Comparison of ENCODE assay signal across 13 cellular contexts in genomic region chr7:108178393-108178792, GRCh38. TPM values are rescaled to one million over a fixed set of nuclear protein-coding genes. Genes with fewer than 3 reads are reported as not detected.
DNase-seq lines count a peak whose midpoint lies in the region; ATAC-seq, FAIRE-seq and TF ChIP-seq lines count a peak whose summit lies in the region.
"Had no signal": no experiment of that assay in that cellular context is flagged by ENCODE, and none has a peak within 500 bp of the region (broad histone marks: within the 10 kb centered on the region; RNA-seq: fewer than 3 reads in every experiment).

No MANE protein-coding gene starts in this region.

- no peak for ATAC-seq in left lung
- ATAC-seq: GM23338 had no signal

- DNase-seq in DMS53 treated with DMSO at 0.1 percent for 48 hours (lab: John Stamatoyannopoulos, UW; ENCODE audit: unreplicated experiment) (peak; percentile 95), NCI-H146 (lab: John Stamatoyannopoulos, UW) (peak; percentile 90), NCI-H510A treated with DMSO at 0.1 percent for 48 hours (lab: John Stamatoyannopoulos, UW) (peak; percentile 91), endothelial cell of umbilical vein (ENCODE audit: low read depth, low spot score) (peak; percentile 23), SW 1271 (lab: John Stamatoyannopoulos, UW) (no peak), KBM-7 (no peak), left lung (no peak)
- no peak for DNase-seq in activated naive CD4-positive, alpha-beta T cell treated with Interleukin-2 at 50 U/mL for 16 hours
- DNase-seq: activated naive CD4-positive, alpha-beta T cell; erythroblast; NCI-H82 had no signal

- BruUV-seq in endothelial cell of umbilical vein (replicated peaks; lab: Mats Ljungman, UMichigan): no TSS peak

- in situ Hi-C loops in KBM-7 (cut with MboI; ENCODE audit: low pct_unique_long_range_greater_than_20kb, low sequenced_read_pairs): loop anchor here (25.0 kb wide), 1 partner anchor 284 kb away; the partner anchor contains the start of gene NRCAM

- dilution Hi-C loops in endothelial cell of umbilical vein (cut with MboI; ENCODE audit: extremely low pct_ligation_motif_present, low sequenced_read_pairs): loop anchor here (25.0 kb wide), 1 partner anchor 309 kb away; no protein-coding TSS in a partner anchor

- CTCF ChIA-PET in endothelial cell of umbilical vein (lab: Charles Lee): interaction anchor here (0.6 to 4.4 kb wide), 6 partner anchors 252 to 319 kb away, joined by 3 to 25 read pairs (median 4); no protein-coding TSS in a partner anchor

- no peaks in the 10 kb centered on the region for H3K9me3 ChIP-seq in endothelial cell of umbilical vein (replicated peaks; ENCODE audit: control insufficient read depth, insufficient read depth, low read length)
- no peaks in the 10 kb centered on the region for H3K9me3 ChIP-seq in left lung

- H3K4me3 ChIP-seq in endothelial cell of umbilical vein (replicated peaks in 1 of 3; ENCODE audit: insufficient read depth in 1 of 3, low read depth in 1 of 3, low read length in 3 of 3) (no peak overlapping the region), left lung (no peak overlapping the region)
- H3K4me3 ChIP-seq: GM23338 had no signal

- H3K9me1 ChIP-seq in endothelial cell of umbilical vein (replicated peaks; ENCODE audit: control insufficient read depth, extremely low read depth, insufficient read depth, low read length): no peaks in the 10 kb centered on the region

- H3K36me3 ChIP-seq in endothelial cell of umbilical vein (ENCODE audit: control insufficient read depth in 2 of 2, extremely low read depth in 1 of 2, insufficient read depth in 2 of 2, low read length in 2 of 2) (peaks cover 0 to 3% of the 10 kb centered on the region in 2 experiments), left lung (no peaks in the 10 kb centered on the region)

- no peak overlapping the region for H3K4me2 ChIP-seq in endothelial cell of umbilical vein (ENCODE audit: insufficient read depth, low read length)
- H3K4me2 ChIP-seq: GM23338 had no signal

- no peaks in the 10 kb centered on the region for H3K4me1 ChIP-seq in endothelial cell of umbilical vein (ENCODE audit: control insufficient read depth, extremely low read depth, insufficient read depth, low read length)
- no peaks in the 10 kb centered on the region for H3K4me1 ChIP-seq in left lung

- TF ChIP-seq CTCF in endothelial cell of umbilical vein (IDR thresholded peaks at IDR 0.05; ENCODE audit: extremely low read depth in 1 of 2, insufficient read depth in 1 of 2, low read depth in 1 of 2, low read length in 2 of 2): no peak
- no peak for TF ChIP-seq CTCF in left lung (IDR thresholded peaks at IDR 0.05)

- H3K27me3 ChIP-seq in endothelial cell of umbilical vein (ENCODE audit: control insufficient read depth in 2 of 2, insufficient read depth in 2 of 2, low read length in 2 of 2) (no peaks in the 10 kb centered on the region), left lung (no peaks in the 10 kb centered on the region)

- no peak overlapping the region for H3K27ac ChIP-seq in endothelial cell of umbilical vein (ENCODE audit: insufficient read depth, low read depth, low read length)
- H3K27ac ChIP-seq in left lung: no peak overlapping the region

- intact Hi-C loops in endothelial cell of umbilical vein (cut with micrococcal nuclease) (no loop called here), left lung (cut with DNase I) (no loop called here)

- no peaks in the 10 kb centered on the region for H3K79me2 ChIP-seq in endothelial cell of umbilical vein (ENCODE audit: control insufficient read depth, insufficient read depth, low read length)

- no peak overlapping the region for H2AFZ ChIP-seq in endothelial cell of umbilical vein (ENCODE audit: low read depth, low read length)
- H2AFZ ChIP-seq: GM23338 had no signal

- no peaks in the 10 kb centered on the region for H4K20me1 ChIP-seq in endothelial cell of umbilical vein (replicated peaks; ENCODE audit: control insufficient read depth, extremely low read depth, insufficient read depth, low read length)

- no peak overlapping the region for H3K9ac ChIP-seq in endothelial cell of umbilical vein (replicated peaks; ENCODE audit: extremely low read depth, insufficient read depth, low read length)

- POLR2A ChIA-PET in endothelial cell of umbilical vein (lab: Charles Lee): no interaction called here

- no peak for TF ChIP-seq POLR2A in endothelial cell of umbilical vein (IDR thresholded peaks at IDR 0.05; ENCODE audit: low read depth, low read length)

- no peak for FAIRE-seq in endothelial cell of umbilical vein (lab: Jason Lieb, UNC)
- FAIRE-seq: astrocyte had no signal

TF ChIP-seq in endothelial cell of umbilical vein, 7 proteins besides CTCF, POLR2A, EP300 and RAD21:
- TF ChIP-seq JUN (IDR thresholded peaks at IDR 0.05; ENCODE audit: borderline replicate concordance, insufficient read depth, insufficient read length, low read depth): no peak
- TF ChIP-seq POLR2AphosphoS5 (IDR thresholded peaks at IDR 0.05; ENCODE audit: insufficient read depth, low read depth, low read length): no peak
- TF ChIP-seq MAX (IDR thresholded peaks at IDR 0.05; ENCODE audit: insufficient read depth, insufficient read length): no peak
- no peak for TF ChIP-seq MYC (IDR thresholded peaks at IDR 0.05; ENCODE audit: low read depth, low read length)
- TF ChIP-seq GATA2 (IDR thresholded peaks at IDR 0.05; ENCODE audit: insufficient read depth, insufficient read length, low read depth, low read length): no peak
- TF ChIP-seq FOS (IDR thresholded peaks at IDR 0.05; ENCODE audit: borderline replicate concordance, insufficient read depth, low read length): no peak
- TF ChIP-seq EZH2 (IDR thresholded peaks at IDR 0.05; ENCODE audit: borderline replicate concordance, low read depth, low read length, severe bottlenecking): no peak

RNA-seq across cellular contexts. Expression of gene LAMB4, which starts 48.2 kb away (rescaled TPM):
- 0.20 and 0.72 TPM in 2 replicates for total RNA-seq in endothelial cell of umbilical vein
- polyA plus RNA-seq in endothelial cell of umbilical vein: 0.15 and 0.43 TPM in 2 replicates
- 0.27 and 0.30 TPM in 2 replicates for polyA plus RNA-seq in endothelial cell of umbilical vein (2011; cell fraction: cytosol; rRNA removed)
- 0.62 and 0.87 TPM in 2 replicates for polyA plus RNA-seq in endothelial cell of umbilical vein (2011; cell fraction: nucleus; rRNA removed)
- 0.15 and 0.21 TPM in 2 replicates for polyA plus RNA-seq in endothelial cell of umbilical vein (2012)
- polyA minus RNA-seq in endothelial cell of umbilical vein: 0.66 and 0.81 TPM in 2 replicates
- polyA minus RNA-seq in endothelial cell of umbilical vein (2011; cell fraction: cytosol; rRNA and poly(A)+ RNA removed): not detected
- polyA minus RNA-seq in endothelial cell of umbilical vein (2011; cell fraction: nucleus; rRNA and poly(A)+ RNA removed): 1.3 and 1.7 TPM in 2 replicates
- total RNA-seq in left lung: under 1 TPM in 1 of 2 donors, not detected in 1; 0.37 TPM
- total RNA-seq: GM23338 had no signal
- polyA plus RNA-seq: GM23338 had no signal

Comparison
In these comparisons a context has a peak if more than half of its experiments do, and no peak if none do; other contexts are left out.
1. DNase-seq: peak in DMS53 treated with DMSO at 0.1 percent for 48 hours (single experiment), NCI-H146 (single experiment), NCI-H510A treated with DMSO at 0.1 percent for 48 hours (single experiment) and endothelial cell of umbilical vein (single experiment); none in activated naive CD4-positive, alpha-beta T cell treated with Interleukin-2 at 50 U/mL for 16 hours (single experiment), SW 1271 (0 of 2), KBM-7 (single experiment) and left lung (0 of 2).